Comparison of ENCODE assay signal across 11 cellular contexts in genomic region chr5:108818613-108819272, GRCh38.
DNase-seq lines count a peak whose midpoint lies in the region; ATAC-seq and TF ChIP-seq lines count a peak whose summit lies in the region.
"Had no signal": no experiment of that assay in that cellular context is flagged by ENCODE, and none has a peak within 500 bp of the region (broad histone marks: within the 10 kb centered on the region; RNA-seq: fewer than 3 reads in every experiment).

No MANE protein-coding gene starts in this region.

- no peak overlapping the region for H3K27ac ChIP-seq in ascending aorta

- intact Hi-C loops in ascending aorta (cut with DNase I) = no loop called here
- intact Hi-C loops in activated T-helper 1 cell treated with anti-CD3 and anti-CD28 coated beads, Interleukin-12 subunit alpha, Interleukin-12 subunit beta, Interleukin-2, Interleukin-4 antibody, amounts not matched to agents 30 ng/mL and 10 ng/mL and 1 ng/mL, durations not matched to agents 14 hours and 24 hours and 36 hours (cut with micrococcal nuclease) = no loop called here

- DNase-seq in HPDE6-E6E7 (ENCODE audit: extremely low spot score) (peak; percentile 51), fibroblast of peridontal ligament (ENCODE audit: extremely low read depth) (peak; percentile 69), amygdala (lab: John Stamatoyannopoulos, UW) (no peak), ascending aorta (ENCODE audit: low spot score in 2 of 2) (no peak), NCI-H524 (lab: John Stamatoyannopoulos, UW) (no peak)
- DNase-seq in activated T-helper 1 cell treated with anti-CD3 and anti-CD28 coated beads, Interleukin-12 subunit alpha, Interleukin-12 subunit beta, Interleukin-2, Interleukin-4 antibody, amounts not matched to agents 30 ng/mL and 10 ng/mL and 1 ng/mL, durations not matched to agents 14 hours and 24 hours and 36 hours (ENCODE audit: low spot score) = no peak
- DNase-seq: activated CD8-positive, alpha-beta memory T cell treated with anti-CD3 and anti-CD28 coated beads, Interleukin-2, amount 50 U/mL, for 48 hours; substantia nigra had no signal

- no peak overlapping the region for H3K27ac Mint-ChIP-seq in activated T-helper 1 cell treated with anti-CD3 and anti-CD28 coated beads, Interleukin-12 subunit alpha, Interleukin-12 subunit beta, Interleukin-2, Interleukin-4 antibody, amounts not matched to agents 30 ng/mL and 10 ng/mL and 1 ng/mL, durations not matched to agents 14 hours and 24 hours and 36 hours
- H3K27ac Mint-ChIP-seq: memory B cell had no signal

- H3K27me3 Mint-ChIP-seq in activated T-helper 1 cell treated with anti-CD3 and anti-CD28 coated beads, Interleukin-12 subunit alpha, Interleukin-12 subunit beta, Interleukin-2, Interleukin-4 antibody, amounts not matched to agents 30 ng/mL and 10 ng/mL and 1 ng/mL, durations not matched to agents 14 hours and 24 hours and 36 hours (ENCODE audit: insufficient read depth) = no peaks in the 10 kb centered on the region
- H3K27me3 Mint-ChIP-seq: memory B cell had no signal

- no peaks in the 10 kb centered on the region for H3K36me3 Mint-ChIP-seq in activated T-helper 1 cell treated with anti-CD3 and anti-CD28 coated beads, Interleukin-12 subunit alpha, Interleukin-12 subunit beta, Interleukin-2, Interleukin-4 antibody, amounts not matched to agents 30 ng/mL and 10 ng/mL and 1 ng/mL, durations not matched to agents 14 hours and 24 hours and 36 hours (ENCODE audit: low read depth)

- H3K9me3 ChIP-seq in ascending aorta = no peaks in the 10 kb centered on the region

- TF ChIP-seq CTCF in ascending aorta (IDR thresholded peaks at IDR 0.05) = no peak

- no peaks in the 10 kb centered on the region for H3K4me1 ChIP-seq in ascending aorta

- H3K27me3 ChIP-seq in ascending aorta = no peaks in the 10 kb centered on the region

- peaks cover 4% of the 10 kb centered on the region for H3K4me1 Mint-ChIP-seq in activated T-helper 1 cell treated with anti-CD3 and anti-CD28 coated beads, Interleukin-12 subunit alpha, Interleukin-12 subunit beta, Interleukin-2, Interleukin-4 antibody, amounts not matched to agents 30 ng/mL and 10 ng/mL and 1 ng/mL, durations not matched to agents 14 hours and 24 hours and 36 hours (ENCODE audit: low read depth)
- H3K4me1 Mint-ChIP-seq: memory B cell had no signal

- no peak overlapping the region for H3K4me3 Mint-ChIP-seq in activated T-helper 1 cell treated with anti-CD3 and anti-CD28 coated beads, Interleukin-12 subunit alpha, Interleukin-12 subunit beta, Interleukin-2, Interleukin-4 antibody, amounts not matched to agents 30 ng/mL and 10 ng/mL and 1 ng/mL, durations not matched to agents 14 hours and 24 hours and 36 hours
- H3K4me3 Mint-ChIP-seq: memory B cell had no signal

- ATAC-seq in GM18499 (IDR thresholded peaks at IDR 0.05; ENCODE audit: insufficient read depth, unreplicated experiment) (peak; percentile 96), GM21576 (IDR thresholded peaks at IDR 0.05; ENCODE audit: unreplicated experiment) (peak; percentile 93)

- no peaks in the 10 kb centered on the region for H3K9me3 Mint-ChIP-seq in activated T-helper 1 cell treated with anti-CD3 and anti-CD28 coated beads, Interleukin-12 subunit alpha, Interleukin-12 subunit beta, Interleukin-2, Interleukin-4 antibody, amounts not matched to agents 30 ng/mL and 10 ng/mL and 1 ng/mL, durations not matched to agents 14 hours and 24 hours and 36 hours

- no peak overlapping the region for H3K4me3 ChIP-seq in ascending aorta

- no peaks in the 10 kb centered on the region for H3K36me3 ChIP-seq in ascending aorta

Comparison
In these comparisons a context has a peak if more than half of its experiments do, and no peak if none do; other contexts are left out.
1. DNase-seq: peak in HPDE6-E6E7 (single experiment) and fibroblast of peridontal ligament (single experiment); none in amygdala (0 of 56), ascending aorta (0 of 2), activated T-helper 1 cell treated with anti-CD3 and anti-CD28 coated beads, Interleukin-12 subunit alpha, Interleukin-12 subunit beta, Interleukin-2, Interleukin-4 antibody, amounts not matched to agents 30 ng/mL and 10 ng/mL and 1 ng/mL, durations not matched to agents 14 hours and 24 hours and 36 hours (single experiment) and NCI-H524 (0 of 2).